In the genomic region with DNA sequence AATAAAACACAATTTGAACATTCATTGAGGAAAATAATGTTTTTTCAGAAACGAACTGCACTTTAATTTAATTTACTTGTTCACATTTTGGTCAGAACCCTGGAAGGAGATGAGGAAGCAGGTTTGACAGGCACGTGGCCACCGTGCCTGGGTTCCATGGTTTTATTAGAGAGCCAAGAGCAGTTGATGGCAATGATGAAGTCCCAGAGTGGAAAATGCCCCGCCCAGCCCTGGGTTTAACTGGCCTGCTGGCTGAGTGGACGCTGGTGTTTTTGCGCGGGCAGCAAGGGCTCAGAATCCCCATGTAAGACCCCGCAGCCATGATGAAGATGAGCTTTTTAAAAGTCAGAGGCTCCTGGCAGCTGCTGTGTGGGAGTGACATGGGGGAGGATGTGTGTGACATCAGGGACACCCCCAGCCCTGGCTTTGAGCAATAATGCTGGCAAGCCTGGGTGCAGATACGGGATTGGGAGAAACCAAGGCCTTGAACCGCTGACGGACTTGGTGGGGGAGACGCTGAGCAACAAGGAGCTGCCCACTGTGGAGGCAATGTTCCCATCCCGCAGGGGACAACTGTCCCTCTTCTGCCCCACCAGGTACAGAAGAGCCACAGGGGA, we compare ENCODE assay signal across 21 cellular contexts. TPM values are rescaled to one million over a fixed set of nuclear protein-coding genes. Genes with fewer than 3 reads are reported as not detected.
DNase-seq lines count a peak whose midpoint lies in the region; ATAC-seq, FAIRE-seq and TF ChIP-seq lines count a peak whose summit lies in the region.
"Had no signal": no experiment of that assay in that cellular context is flagged by ENCODE, and none has a peak within 500 bp of the region (broad histone marks: within the 10 kb centered on the region; RNA-seq: fewer than 3 reads in every experiment).

No MANE protein-coding gene starts in this region.

- no peak overlapping the region for H4K8ac ChIP-seq in neuronal stem cell (ENCODE audit: low read depth, low read length)

- no TSS peak for BruUV-seq in K562 (replicated peaks; lab: Mats Ljungman, UMichigan)

- H2BK5ac ChIP-seq in neuronal stem cell (ENCODE audit: low read length), result peak overlapping the region; percentile 61

- H2BK12ac ChIP-seq in neuronal stem cell (ENCODE audit: low read length), result no peak overlapping the region

- DNase-seq in OCI-M1 (lab: John Stamatoyannopoulos, UW) (peak; percentile 13), K562 (ENCODE audit: extremely low read depth in 1 of 4, low spot score in 3 of 4) (no peak), neuronal stem cell (ENCODE audit: low spot score) (no peak), cardiac septum (ENCODE audit: low spot score) (no peak), GOT3 (lab: John Stamatoyannopoulos, UW) (no peak), GM20000 (ENCODE audit: low spot score) (no peak)
- DNase-seq: 8988T; CD4-positive, CD25-positive, alpha-beta regulatory T cell; COR-L47; GDM1; GM23248; NCI-H1105 treated with DMSO at 0.1 percent for 48 hours; NCI-H1694 treated with DMSO at 0.1 percent for 48 hours; NK-92 treated with Interleukin-12 subunit alpha and Interleukin-12 subunit beta, amount 100 ng/mL, for 24 hours; SHP77 treated with DMSO at 0.1 percent for 48 hours; SK-N-SH had no signal

- H3K4ac ChIP-seq in neuronal stem cell (ENCODE audit: low read length), result no peak overlapping the region

- POLR2A ChIA-PET in K562 (lab: Yijun Ruan, JAX), result interaction anchor here (0.7 to 2.6 kb wide), 2 partner anchors 8 to 243 kb away, joined by 3 to 11 read pairs; no protein-coding TSS in a partner anchor

- H3K4me1 ChIP-seq in BLaER1 treated with 17β-estradiol and CSF1 and Interleukin-3, amounts not matched to agents 10 nM and 100 nM, result peaks cover 41 to 66% (median 53%) of the 10 kb centered on the region in 10 experiments
- H3K4me1 ChIP-seq in K562 (replicated peaks in 1 of 2; ENCODE audit: control insufficient read depth in 2 of 2, insufficient read depth in 2 of 2, low read length in 2 of 2) (peaks cover 0 to 30% of the 10 kb centered on the region in 2 experiments; a peak in 2 of 5 replicates), neuronal stem cell (ENCODE audit: control insufficient read depth in 2 of 2, insufficient read depth in 1 of 2, low read depth in 1 of 2, low read length in 2 of 2) (peaks cover 0 to 2% of the 10 kb centered on the region in 2 donors)

- peaks cover 0 to 10% (median 7%) of the 10 kb centered on the region in 11 experiments; a peak in 11 of 22 replicates for H3K9me3 ChIP-seq in BLaER1 treated with 17β-estradiol and CSF1 and Interleukin-3, amounts not matched to agents 10 nM and 100 nM (replicated peaks in 1 of 11)
- H3K9me3 ChIP-seq in K562 (replicated peaks; ENCODE audit: control insufficient read depth, insufficient read depth, low read depth, low read length) (peaks cover 9% of the 10 kb centered on the region), neuronal stem cell (replicated peaks in 1 of 2; ENCODE audit: control insufficient read depth in 2 of 2, insufficient read depth in 1 of 2, low read depth in 1 of 2, low read length in 2 of 2) (peaks cover 0 to 2% of the 10 kb centered on the region in 2 donors)
- H3K9me3 ChIP-seq: SK-N-SH had no signal

- no peak for FAIRE-seq in K562 (lab: Jason Lieb, UNC)
- FAIRE-seq: HepG2 had no signal

- in situ Hi-C loops in K562 (cut with MboI), result no loop called here

- H3K4me3 ChIP-seq in BLaER1 treated with 17β-estradiol and CSF1 and Interleukin-3, amounts not matched to agents 10 nM and 100 nM, result no peak overlapping the region
- H3K4me3 ChIP-seq in K562 (no peak overlapping the region), neuronal stem cell (ENCODE audit: low read length in 2 of 2) (no peak overlapping the region)
- H3K4me3 ChIP-seq: GM23248 had no signal

- no peak overlapping the region for H2BK120ac ChIP-seq in neuronal stem cell (ENCODE audit: low read depth, low read length)

- no peak for TF ChIP-seq POLR2A in K562 (conservative IDR thresholded peaks at IDR 0.05)

- no peak for TF ChIP-seq RAD21 in K562 (CRISPR knock-in tag; conservative IDR thresholded peaks at IDR 0.05 in 1 of 2, IDR thresholded peaks at IDR 0.05 in 1 of 2)

- no peaks in the 10 kb centered on the region for H3K79me2 ChIP-seq in K562 (ENCODE audit: control insufficient read depth, insufficient read depth, low read length)

- H3K9ac ChIP-seq in BLaER1 treated with 17β-estradiol and CSF1 and Interleukin-3, amounts not matched to agents 10 nM and 100 nM, result no peak overlapping the region
- H3K9ac ChIP-seq in K562 (ENCODE audit: insufficient read depth in 1 of 2, low read depth in 2 of 2, low read length in 2 of 2), result no peak overlapping the region; a peak in 1 of 4 replicates
- H3K9ac ChIP-seq in neuronal stem cell (ENCODE audit: low read depth, low read length, poor library complexity), result no peak overlapping the region
- H3K9ac ChIP-seq: GM23248, KMS-11, SK-N-SH had no signal

- TF ChIP-seq CTCF in K562 (IDR thresholded peaks at IDR 0.05 in 2 of 3, conservative IDR thresholded peaks at IDR 0.05 in 1 of 3; ENCODE audit: insufficient read depth in 2 of 3, low read depth in 1 of 3, low read length in 3 of 3) (no peak), GM20000 (IDR thresholded peaks at IDR 0.05; ENCODE audit: extremely low read depth, missing control alignments) (no peak)

- H3K36me3 ChIP-seq in BLaER1 treated with 17β-estradiol and CSF1 and Interleukin-3, amounts not matched to agents 10 nM and 100 nM, result no peaks in the 10 kb centered on the region
- H3K36me3 ChIP-seq in K562 (ENCODE audit: control insufficient read depth, insufficient read depth, low read length) (no peaks in the 10 kb centered on the region), neuronal stem cell (replicated peaks in 1 of 2; ENCODE audit: control insufficient read depth in 2 of 2, insufficient read depth in 2 of 2, low read length in 2 of 2) (no peaks in the 10 kb centered on the region)

- no peaks in the 10 kb centered on the region for H3K27me3 ChIP-seq in BLaER1 treated with 17β-estradiol and CSF1 and Interleukin-3, amounts not matched to agents 10 nM and 100 nM
- H3K27me3 ChIP-seq in K562 (ENCODE audit: control insufficient read depth in 2 of 2, insufficient read depth in 2 of 2, low read length in 2 of 2) (peaks cover 40 to 74% of the 10 kb centered on the region in 2 experiments), neuronal stem cell (ENCODE audit: control insufficient read depth in 3 of 3, insufficient read depth in 3 of 3, low read depth in 1 of 3, low read length in 3 of 3) (peaks cover 0 to 19% (median 0%) of the 10 kb centered on the region in 3 experiments)

- H3K27ac ChIP-seq in BLaER1 treated with 17β-estradiol and CSF1 and Interleukin-3, amounts not matched to agents 10 nM and 100 nM, result no peak overlapping the region
- H3K27ac ChIP-seq in K562 (ENCODE audit: extremely low read depth, low read depth, low read length) (no peak overlapping the region), neuronal stem cell (replicated peaks; ENCODE audit: low read length) (no peak overlapping the region)
- H3K27ac ChIP-seq: GM23248, KMS-11 had no signal

- CTCF ChIA-PET in K562 (lab: Yijun Ruan, JAX; ENCODE audit: low intra/inter-chr PET ratio), result no interaction called here

- ATAC-seq in K562, result no peak
- ATAC-seq in GM18519 (IDR thresholded peaks at IDR 0.05; ENCODE audit: low FRiP score, unreplicated experiment), result no peak
- ATAC-seq: HCT116, HepG2 had no signal

- no peaks in the 10 kb centered on the region for H3K9me1 ChIP-seq in K562 (ENCODE audit: control insufficient read depth, insufficient read depth, low read length)

- no peak for TF ChIP-seq EP300 in K562 (IDR thresholded peaks at IDR 0.05; ENCODE audit: low read length)

- H3K18ac ChIP-seq in neuronal stem cell (ENCODE audit: low read length), result no peak overlapping the region

- WGBS in K562 (ENCODE audit: insufficient coverage, low coverage, missing lambda C conversion rate), result 6% methylated on average over 13 of the region's 13 CpGs
- no CpG with 5 or more reads among the region's 13 CpGs for WGBS in neuronal stem cell (ENCODE audit: extremely low coverage in 2 of 2, insufficient read length in 2 of 2, insufficient replicate concordance in 1 of 2), 2 donors

- H4K91ac ChIP-seq in neuronal stem cell (ENCODE audit: low read depth, low read length, poor library complexity), result no peak overlapping the region

- no peak overlapping the region for H3K23ac ChIP-seq in neuronal stem cell (ENCODE audit: low read depth, low read length, poor library complexity)

- peaks cover 1% of the 10 kb centered on the region for H3K79me1 ChIP-seq in neuronal stem cell (ENCODE audit: low read depth, low read length)

- H3K4me2 ChIP-seq in BLaER1 treated with 17β-estradiol and CSF1 and Interleukin-3, amounts not matched to agents 10 nM and 100 nM, result peak overlapping the region in 8 of 11 experiments; percentile 6 to 61 (median 20); a peak in 10 of 22 replicates
- H3K4me2 ChIP-seq in K562 (ENCODE audit: insufficient read depth, low read length), result no peak overlapping the region
- H3K4me2 ChIP-seq in neuronal stem cell (ENCODE audit: insufficient read depth, low read length, poor library complexity, severe bottlenecking), result no peak overlapping the region
- H3K4me2 ChIP-seq: KMS-11, SK-N-SH had no signal

- peaks cover 0 to 5% (median 0%) of the 10 kb centered on the region in 11 experiments; a peak in 1 of 22 replicates for H4K20me1 ChIP-seq in BLaER1 treated with 17β-estradiol and CSF1 and Interleukin-3, amounts not matched to agents 10 nM and 100 nM
- 0 out of 2 replicates have a peak, but pooled peaks cover 17% of the 10 kb centered on the region for H4K20me1 ChIP-seq in K562 (replicated peaks; ENCODE audit: control insufficient read depth, insufficient read depth, low read length)

- no peak overlapping the region for H2AK5ac ChIP-seq in neuronal stem cell (ENCODE audit: low read depth, low read length)

- intact Hi-C loops in K562 (cut with micrococcal nuclease) (no loop called here), cardiac septum (cut with DNase I) (no loop called here)

- H2AFZ ChIP-seq in K562 (ENCODE audit: low read depth, low read length), result no peak overlapping the region
- no peak overlapping the region for H2AFZ ChIP-seq in neuronal stem cell (ENCODE audit: low read length)
- H2AFZ ChIP-seq: GM23248 had no signal

- no peak overlapping the region for H3K14ac ChIP-seq in neuronal stem cell (ENCODE audit: low read length)

- H2BK15ac ChIP-seq in neuronal stem cell (ENCODE audit: low read length), result no peak overlapping the region

RNA-seq across cellular contexts. Expression of gene SLCO4A1, which starts 33.0 kb away (rescaled TPM):
- 21.8 and 48.7 TPM in 2 replicates for total RNA-seq in K562 (2011; cell fraction: chromatin; rRNA removed; ENCODE audit: low replicate concordance)
- total RNA-seq in K562 (2011; cell fraction: nucleolus; rRNA removed), result 35.3 and 40.5 TPM in 2 replicates
- 24.4 TPM in 2 replicates for total RNA-seq in K562 (2011; cell fraction: nucleoplasm; rRNA removed)
- total RNA-seq in K562 (2014; rRNA removed) (16.2 and 26.3 TPM in 2 replicates), K562 (2014; rRNA removed; fragmentation: Illumina TruSeq; extraction: Trizol) (6.8 and 7.3 TPM in 2 replicates), K562 (2015; rRNA removed; fragmentation: Illumina TruSeq; extraction: Trizol) (12.1 and 13.9 TPM in 2 replicates), K562 (2021) (21.9 and 25.2 TPM in 2 replicates), cardiac septum (10.8 TPM)
- polyA plus RNA-seq in K562 (2011; rRNA removed) (12.3 and 13.2 TPM in 2 replicates), K562 (2014; fragmentation: Illumina TruSeq; extraction: Trizol) (13.6 and 15.4 TPM in 2 replicates), K562 (2014; fragmentation: Nextera tagmentation; extraction: Ambion mirVana) (1 to 10 TPM; 1.6 to 3.1 TPM), K562 (2014; rRNA removed) (12.8 and 17.7 TPM in 2 replicates)
- polyA plus RNA-seq in K562 (2011; cell fraction: cytosol; rRNA removed), result 10.5 and 25.9 TPM in 2 replicates
- 46.8 and 83.4 TPM in 2 replicates for polyA plus RNA-seq in K562 (2011; cell fraction: nucleus; rRNA removed)
- polyA plus RNA-seq in K562 (2012), result 6.1 and 15.2 TPM in 2 replicates
- polyA minus RNA-seq in K562 (2011; rRNA and poly(A)+ RNA removed), result 5.1 and 5.5 TPM in 2 replicates
- 13.4 and 13.6 TPM in 2 replicates for polyA minus RNA-seq in K562 (2011; cell fraction: cytosol; rRNA and poly(A)+ RNA removed)
- 11.7 and 15.8 TPM in 2 replicates for polyA minus RNA-seq in K562 (2011; cell fraction: nucleus; rRNA and poly(A)+ RNA removed)
- polyA plus RNA-seq in neuronal stem cell (2013, experiment 1 of 2), result 3.5 TPM
- 3.9 TPM for polyA plus RNA-seq in neuronal stem cell (2013, experiment 2 of 2)

Comparison
In these comparisons a context has a peak if more than half of its experiments do, and no peak if none do; other contexts are left out.
1. H3K4me2 ChIP-seq: peak in BLaER1 treated with 17β-estradiol and CSF1 and Interleukin-3, amounts not matched to agents 10 nM and 100 nM (8 of 11); none in K562 (single experiment) and neuronal stem cell (single experiment).